ENCODE assay signal across 13 cellular contexts in genomic region chr2:29215739-29216608, GRCh38.
"Had no signal": no experiment of that assay in that cellular context is flagged by ENCODE, and none has a peak within 500 bp of the region (broad histone marks: within the 10 kb centered on the region; RNA-seq: fewer than 3 reads in every experiment).

No MANE protein-coding gene starts in this region.

- FAIRE-seq: endothelial cell of umbilical vein, islet of Langerhans had no signal

- ATAC-seq: activated naive CD8-positive, alpha-beta T cell treated with anti-CD3 and anti-CD28 coated beads, Interleukin-2, amount 50 U/mL, for 24 hours; left lung had no signal

- H3K27ac ChIP-seq: ascending aorta, left lung, uterus had no signal

- DNase-seq: activated B cell treated with CpG ODN at 0.5 μM for 24 hours; activated CD4-positive, alpha-beta T cell treated with anti-CD3 and anti-CD28 coated beads, Interleukin-2, amount 10 ng/mL, durations not matched to agents 7 days and 5 days; activated naive CD4-positive, alpha-beta T cell treated with Interleukin-2 at 50 U/mL for 16 hours; activated naive CD8-positive, alpha-beta T cell treated with anti-CD3 and anti-CD28 coated beads, Interleukin-2, amount 50 U/mL, for 24 hours; foreskin melanocyte; left lung; occipital lobe; uterus had no signal

- H3K27me3 ChIP-seq: ascending aorta, left lung, uterus had no signal

- H3K4me1 Mint-ChIP-seq: activated B cell treated with CpG ODN at 0.5 μM for 24 hours had no signal

- H3K9me3 Mint-ChIP-seq: activated B cell treated with CpG ODN at 0.5 μM for 24 hours; activated CD4-positive, alpha-beta T cell treated with anti-CD3 and anti-CD28 coated beads, Interleukin-2, amount 10 ng/mL, durations not matched to agents 7 days and 5 days; activated naive CD8-positive, alpha-beta T cell treated with anti-CD3 and anti-CD28 coated beads, Interleukin-2, amount 50 U/mL, for 24 hours; natural killer cell treated with Interleukin-12 subunit alpha and Interleukin-12 subunit beta and Interleukin-15 and Interleukin-18, amount 100 ng/mL, for 72 hours; T-helper 1 cell treated with Interleukin-12 subunit alpha and Interleukin-12 subunit beta and Interleukin-4 antibody, amounts not matched to agents 30 μg/mL and 1 μg/mL, for 36 hours had no signal

- H3K4me3 ChIP-seq: ascending aorta, left lung, uterus had no signal

- H3K36me3 Mint-ChIP-seq: natural killer cell treated with Interleukin-12 subunit alpha and Interleukin-12 subunit beta and Interleukin-15 and Interleukin-18, amount 100 ng/mL, for 72 hours had no signal

- H3K4me3 Mint-ChIP-seq: activated B cell treated with CpG ODN at 0.5 μM for 24 hours; activated CD4-positive, alpha-beta T cell treated with anti-CD3 and anti-CD28 coated beads, Interleukin-2, amount 10 ng/mL, durations not matched to agents 7 days and 5 days; activated naive CD8-positive, alpha-beta T cell treated with anti-CD3 and anti-CD28 coated beads, Interleukin-2, amount 50 U/mL, for 24 hours; natural killer cell treated with Interleukin-12 subunit alpha and Interleukin-12 subunit beta and Interleukin-15 and Interleukin-18, amount 100 ng/mL, for 72 hours; T-helper 1 cell treated with Interleukin-12 subunit alpha and Interleukin-12 subunit beta and Interleukin-4 antibody, amounts not matched to agents 30 μg/mL and 1 μg/mL, for 36 hours had no signal

- H3K27ac Mint-ChIP-seq: activated B cell treated with CpG ODN at 0.5 μM for 24 hours; activated naive CD8-positive, alpha-beta T cell treated with anti-CD3 and anti-CD28 coated beads, Interleukin-2, amount 50 U/mL, for 24 hours; natural killer cell treated with Interleukin-12 subunit alpha and Interleukin-12 subunit beta and Interleukin-15 and Interleukin-18, amount 100 ng/mL, for 72 hours; T-helper 1 cell treated with Interleukin-12 subunit alpha and Interleukin-12 subunit beta and Interleukin-4 antibody, amounts not matched to agents 30 μg/mL and 1 μg/mL, for 36 hours had no signal

- H3K4me1 ChIP-seq: ascending aorta, left lung, uterus had no signal

- H3K9me3 ChIP-seq: ascending aorta, left lung, uterus had no signal

- H3K27me3 Mint-ChIP-seq: activated B cell treated with CpG ODN at 0.5 μM for 24 hours; activated CD4-positive, alpha-beta T cell treated with anti-CD3 and anti-CD28 coated beads, Interleukin-2, amount 10 ng/mL, durations not matched to agents 7 days and 5 days; activated naive CD8-positive, alpha-beta T cell treated with anti-CD3 and anti-CD28 coated beads, Interleukin-2, amount 50 U/mL, for 24 hours; natural killer cell treated with Interleukin-12 subunit alpha and Interleukin-12 subunit beta and Interleukin-15 and Interleukin-18, amount 100 ng/mL, for 72 hours had no signal

- H3K36me3 ChIP-seq: ascending aorta, left lung, uterus had no signal
